32 cellular contexts compared by ENCODE assay signal in the genomic region with DNA sequence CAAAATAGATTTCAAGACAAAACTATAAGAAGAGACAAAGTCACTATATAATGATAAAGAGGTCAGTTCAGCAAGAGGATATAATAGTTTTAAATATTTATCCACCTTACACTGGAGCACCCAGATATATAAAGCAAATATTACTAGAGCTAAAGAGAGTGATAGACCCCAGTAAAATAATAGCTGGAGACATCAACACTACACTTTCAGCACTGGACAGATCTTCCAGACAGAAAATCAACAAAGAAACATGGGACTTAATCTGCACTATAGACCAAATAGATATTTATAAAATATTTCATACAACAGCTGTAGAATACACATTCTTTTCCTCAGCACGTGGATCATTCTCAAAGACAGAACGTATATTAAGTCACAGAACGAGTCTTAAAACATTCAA.
"Had no signal": no experiment of that assay in that cellular context is flagged by ENCODE, and none has a peak within 500 bp of the region (broad histone marks: within the 10 kb centered on the region; RNA-seq: fewer than 3 reads in every experiment).

No MANE protein-coding gene starts in this region.

- ATAC-seq: activated CD8-positive, alpha-beta memory T cell treated with anti-CD3 and anti-CD28 coated beads, Interleukin-2, amount 10 ng/mL, durations not matched to agents 7 days and 5 days; activated naive CD8-positive, alpha-beta T cell treated with anti-CD3 and anti-CD28 coated beads, Interleukin-2, amount 50 U/mL, for 24 hours had no signal

- H3K4me3 Mint-ChIP-seq: activated B cell treated with CpG ODN at 0.5 μM for 24 hours; activated CD4-positive, alpha-beta memory T cell treated with anti-CD3 and anti-CD28 coated beads, Interleukin-2, amount 10 ng/mL, durations not matched to agents 7 days and 5 days; activated CD8-positive, alpha-beta memory T cell treated with anti-CD3 and anti-CD28 coated beads, Interleukin-2, amount 10 ng/mL, durations not matched to agents 7 days and 5 days; activated naive CD4-positive, alpha-beta T cell treated with anti-CD3 and anti-CD28 coated beads, Interleukin-2, amount 10 ng/mL, durations not matched to agents 7 days and 5 days; activated naive CD8-positive, alpha-beta T cell; activated naive CD8-positive, alpha-beta T cell treated with anti-CD3 and anti-CD28 coated beads, Interleukin-2, amount 50 U/mL, for 24 hours; central memory CD8-positive, alpha-beta T cell had no signal

- H3K9me3 ChIP-seq: SJCRH30 had no signal

- H3K4me1 Mint-ChIP-seq: activated B cell treated with CpG ODN at 0.5 μM for 24 hours; activated CD8-positive, alpha-beta memory T cell treated with anti-CD3 and anti-CD28 coated beads, Interleukin-2, amount 10 ng/mL, durations not matched to agents 7 days and 5 days; activated naive CD8-positive, alpha-beta T cell treated with anti-CD3 and anti-CD28 coated beads, Interleukin-2, amount 50 U/mL, for 24 hours had no signal

- DNase-seq: activated B cell treated with CpG ODN at 0.5 μM for 24 hours; activated CD4-positive, alpha-beta memory T cell treated with anti-CD3 and anti-CD28 coated beads, Interleukin-2, amount 10 ng/mL, durations not matched to agents 7 days and 5 days; activated CD4-positive, alpha-beta T cell treated with anti-CD3 and anti-CD28 coated beads for 4 hours; activated CD4-positive, CD25-positive, alpha-beta regulatory T cell treated with anti-CD3 and anti-CD28 coated beads, Interleukin-2, amount 50 U/mL, for 72 hours; activated CD8-positive, alpha-beta memory T cell treated with anti-CD3 and anti-CD28 coated beads for 24 hours; activated CD8-positive, alpha-beta memory T cell treated with anti-CD3 and anti-CD28 coated beads, Interleukin-2, amount 10 ng/mL, durations not matched to agents 7 days and 5 days; activated CD8-positive, alpha-beta memory T cell treated with anti-CD3 and anti-CD28 coated beads, Interleukin-2, amount 50 U/mL, for 48 hours; activated effector memory CD4-positive, alpha-beta T cell treated with Interleukin-2 at 50 U/mL for 16 hours; activated naive CD4-positive, alpha-beta T cell treated with anti-CD3 and anti-CD28 coated beads, Interleukin-2, amount 10 ng/mL, durations not matched to agents 7 days and 5 days; activated naive CD8-positive, alpha-beta T cell treated with anti-CD3 and anti-CD28 coated beads, Interleukin-2, amount 50 U/mL, for 24 hours; activated T-cell treated with anti-CD3 and anti-CD28 coated beads, Interleukin-2, amount 50 U/mL, for 48 hours; anterior cingulate cortex; Karpas-422; KBM-7; NCI-H1105; NCI-H1436; NCI-H1694 treated with DMSO at 0.1 percent for 48 hours; NCI-H2029; NCI-H510A; NCI-H526; NCI-H748 treated with DMSO at 0.1 percent for 48 hours; NK-92 treated with Interleukin-12 subunit alpha and Interleukin-12 subunit beta, amount 100 ng/mL, for 24 hours; SHP77; SJCRH30; SW 1271; T-helper 1 cell; T-helper 2 cell; T-helper 9 cell had no signal

- H3K27ac ChIP-seq: cardiac muscle cell, SJCRH30, SK-N-MC had no signal

- H3K27me3 Mint-ChIP-seq: activated B cell treated with CpG ODN at 0.5 μM for 24 hours; activated CD4-positive, alpha-beta memory T cell treated with anti-CD3 and anti-CD28 coated beads, Interleukin-2, amount 10 ng/mL, durations not matched to agents 7 days and 5 days; activated CD8-positive, alpha-beta memory T cell treated with anti-CD3 and anti-CD28 coated beads, Interleukin-2, amount 10 ng/mL, durations not matched to agents 7 days and 5 days; activated naive CD4-positive, alpha-beta T cell treated with anti-CD3 and anti-CD28 coated beads, Interleukin-2, amount 10 ng/mL, durations not matched to agents 7 days and 5 days; activated naive CD8-positive, alpha-beta T cell; activated naive CD8-positive, alpha-beta T cell treated with anti-CD3 and anti-CD28 coated beads, Interleukin-2, amount 50 U/mL, for 24 hours; central memory CD8-positive, alpha-beta T cell had no signal

- H3K27me3 ChIP-seq: cardiac muscle cell, SJCRH30 had no signal

- H3K27ac Mint-ChIP-seq: activated B cell treated with CpG ODN at 0.5 μM for 24 hours; activated CD4-positive, alpha-beta memory T cell treated with anti-CD3 and anti-CD28 coated beads, Interleukin-2, amount 10 ng/mL, durations not matched to agents 7 days and 5 days; activated CD8-positive, alpha-beta memory T cell treated with anti-CD3 and anti-CD28 coated beads, Interleukin-2, amount 10 ng/mL, durations not matched to agents 7 days and 5 days; activated naive CD4-positive, alpha-beta T cell treated with anti-CD3 and anti-CD28 coated beads, Interleukin-2, amount 10 ng/mL, durations not matched to agents 7 days and 5 days; activated naive CD8-positive, alpha-beta T cell; activated naive CD8-positive, alpha-beta T cell treated with anti-CD3 and anti-CD28 coated beads, Interleukin-2, amount 50 U/mL, for 24 hours had no signal

- H3K36me3 Mint-ChIP-seq: activated naive CD4-positive, alpha-beta T cell treated with anti-CD3 and anti-CD28 coated beads, Interleukin-2, amount 10 ng/mL, durations not matched to agents 7 days and 5 days had no signal

- H3K36me3 ChIP-seq: cardiac muscle cell, SJCRH30 had no signal

- H3K4me3 ChIP-seq: cardiac muscle cell, SJCRH30, SK-N-MC had no signal
